Comparison of ENCODE assay signal across 8 cellular contexts in genomic region chr16:8621572-8622314, GRCh38. TPM values are rescaled to one million over a fixed set of nuclear protein-coding genes. Genes with fewer than 3 reads are reported as not detected.
DNase-seq lines count a peak whose midpoint lies in the region; TF ChIP-seq lines count a peak whose summit lies in the region.

TSS of gene METTL22 (plus strand) at chr16:8621698. CDS start at chr16:8625666, 3,968 bp downstream.

- peaks cover 32% of the 10 kb centered on the region for H3K4me1 Mint-ChIP-seq in HFFc6 (ENCODE audit: low read depth)
- peaks cover 25% of the 10 kb centered on the region for H3K4me1 Mint-ChIP-seq in activated naive CD4-positive, alpha-beta T cell treated with anti-CD3 and anti-CD28 coated beads, Interleukin-2, amount 50 U/mL, for 24 hours

- DNase-seq in GM06990 (ENCODE audit: extremely low read depth, insufficient read length) = peak; percentile 94
- DNase-seq in HFFc6 = peak; percentile 72
- peak; percentile 51 for DNase-seq in NCI-H1048 (lab: John Stamatoyannopoulos, UW)
- peak; percentile 69 for DNase-seq in SKM-1 (lab: John Stamatoyannopoulos, UW; ENCODE audit: unreplicated experiment)
- no peak for DNase-seq in glomerular endothelial cell (ENCODE audit: extremely low read depth, low read depth, low spot score)
- peak; percentile 74 for DNase-seq in occipital lobe (lab: John Stamatoyannopoulos, UW)
- peak; percentile 88 for DNase-seq in superior temporal gyrus (ENCODE audit: extremely low spot score)

- peak within 1 kb of the TSS; percentile 96 for H3K27ac Mint-ChIP-seq in HFFc6
- peak within 1 kb of the TSS; percentile 87 for H3K27ac Mint-ChIP-seq in activated naive CD4-positive, alpha-beta T cell treated with anti-CD3 and anti-CD28 coated beads, Interleukin-2, amount 50 U/mL, for 24 hours

- no peaks in the 10 kb centered on the region; the same call in 1 of the 2 replicates for H3K27me3 ChIP-seq in GM06990 (replicated peaks; ENCODE audit: control insufficient read depth, insufficient read depth, low read length)

- H3K27me3 Mint-ChIP-seq in HFFc6 (ENCODE audit: insufficient read depth) = peaks cover 10% of the 10 kb centered on the region; the same call in 1 of the 2 replicates
- H3K27me3 Mint-ChIP-seq in activated naive CD4-positive, alpha-beta T cell treated with anti-CD3 and anti-CD28 coated beads, Interleukin-2, amount 50 U/mL, for 24 hours = no peaks in the 10 kb centered on the region

- H3K36me3 ChIP-seq in GM06990 (ENCODE audit: control insufficient read depth, insufficient read depth, low read length) = peaks cover 3% of the 10 kb centered on the region

- no peak for TF ChIP-seq CTCF in GM06990 (IDR thresholded peaks at IDR 0.05; ENCODE audit: insufficient read depth, low read length, poor library complexity, severe bottlenecking)
- no peak for TF ChIP-seq CTCF in HFFc6 (IDR thresholded peaks at IDR 0.05)

- peak within 1 kb of the TSS; percentile 97 for H3K4me3 ChIP-seq in GM06990 (replicated peaks; ENCODE audit: low read depth, low read length)

- peaks cover under 1% of the 10 kb centered on the region; the same call in 1 of the 2 replicates for H3K36me3 Mint-ChIP-seq in HFFc6 (ENCODE audit: low read depth)
- no peaks in the 10 kb centered on the region for H3K36me3 Mint-ChIP-seq in activated naive CD4-positive, alpha-beta T cell treated with anti-CD3 and anti-CD28 coated beads, Interleukin-2, amount 50 U/mL, for 24 hours

- no peaks in the 10 kb centered on the region for H3K9me3 Mint-ChIP-seq in HFFc6
- no peaks in the 10 kb centered on the region for H3K9me3 Mint-ChIP-seq in activated naive CD4-positive, alpha-beta T cell treated with anti-CD3 and anti-CD28 coated beads, Interleukin-2, amount 50 U/mL, for 24 hours

- peak within 1 kb of the TSS; percentile 96 for H3K4me3 Mint-ChIP-seq in HFFc6
- peak within 1 kb of the TSS; percentile 96 for H3K4me3 Mint-ChIP-seq in activated naive CD4-positive, alpha-beta T cell treated with anti-CD3 and anti-CD28 coated beads, Interleukin-2, amount 50 U/mL, for 24 hours

RNA-seq across cellular contexts. Expression of gene METTL22, which starts in this region (rescaled TPM):
- total RNA-seq in HFFc6 (2021; fragmentation: NEBNext Ultra II Directional; extraction: Animal tissue kit (Norgen Biotek cat#: 25700)) = 10 to 100 TPM; 33.5 to 38.0 (median 36.0) TPM
- 20.2 and 22.1 TPM in 2 replicates for total RNA-seq in glomerular endothelial cell
- total RNA-seq in occipital lobe = 13.7 TPM
